In the genomic region with DNA sequence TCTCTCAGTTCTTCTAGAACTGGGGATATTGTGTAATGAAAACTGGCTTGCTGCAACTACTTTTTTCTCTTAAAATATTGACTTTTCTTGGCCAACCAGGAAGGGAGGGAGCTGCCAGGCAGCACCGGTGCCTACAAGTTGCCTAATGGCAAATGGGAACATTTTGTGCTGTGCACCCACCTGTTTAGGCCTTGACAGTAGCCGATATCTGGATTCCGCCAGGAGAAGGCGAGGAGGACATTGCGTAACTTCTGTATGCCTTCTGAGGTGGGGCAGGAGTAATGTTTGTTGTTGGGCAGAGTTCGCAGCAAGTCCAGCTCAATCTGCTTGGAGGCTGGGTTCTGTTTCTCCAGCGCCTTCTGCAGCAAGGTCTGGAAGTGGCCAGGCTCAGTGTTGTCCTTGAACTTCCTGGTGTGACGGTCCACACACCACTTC, we compare ENCODE assay signal across 17 cellular contexts.
DNase-seq lines count a peak whose midpoint lies in the region; ATAC-seq and TF ChIP-seq lines count a peak whose summit lies in the region.
"Had no signal": no experiment of that assay in that cellular context is flagged by ENCODE, and none has a peak within 500 bp of the region (broad histone marks: within the 10 kb centered on the region; RNA-seq: fewer than 3 reads in every experiment).

No MANE protein-coding gene starts in this region.

- H3K36me3 ChIP-seq in adrenal gland (replicated peaks in 1 of 2) = peaks cover 0 to 87% of the 10 kb centered on the region in 2 donors
- peaks cover 0 to 94% of the 10 kb centered on the region in 2 donors for H3K36me3 ChIP-seq in left lung

- H3K27me3 ChIP-seq in adrenal gland (no peaks in the 10 kb centered on the region), left lung (no peaks in the 10 kb centered on the region), dorsolateral prefrontal cortex (no peaks in the 10 kb centered on the region)

- H3K9me3 ChIP-seq in adrenal gland (replicated peaks in 1 of 3) = no peaks in the 10 kb centered on the region
- no peaks in the 10 kb centered on the region for H3K9me3 ChIP-seq in left lung
- H3K9me3 ChIP-seq: thoracic aorta had no signal

- TF ChIP-seq CTCF in adrenal gland (IDR thresholded peaks at IDR 0.05) = no peak
- TF ChIP-seq CTCF in left lung (IDR thresholded peaks at IDR 0.05) = no peak
- TF ChIP-seq CTCF in dorsolateral prefrontal cortex (IDR thresholded peaks at IDR 0.05 in 54 of 56, conservative IDR thresholded peaks at IDR 0.05 in 2 of 56; ENCODE audit: low read depth in 1 of 56, partially characterized antibody in 56 of 56) = no peak

- H3K4me1 ChIP-seq in adrenal gland (replicated peaks in 1 of 2) (peaks cover 7 to 26% of the 10 kb centered on the region in 2 donors), left lung (peaks cover 12 to 45% of the 10 kb centered on the region in 2 donors)

- H3K27ac ChIP-seq in adrenal gland (peak overlapping the region in 2 of 5 donors; percentile 35 to 59), left lung (peak overlapping the region; percentile 48 to 58), dorsolateral prefrontal cortex (no peak overlapping the region)
- H3K27ac ChIP-seq: thoracic aorta had no signal

- TF ChIP-seq POLR2A in adrenal gland (IDR thresholded peaks at IDR 0.05) = no peak

- no peak overlapping the region for H3K4me3 ChIP-seq in adrenal gland
- no peak overlapping the region for H3K4me3 ChIP-seq in left lung
- no peak overlapping the region for H3K4me3 ChIP-seq in dorsolateral prefrontal cortex
- H3K4me3 ChIP-seq: GM23338, thoracic aorta had no signal

- peak; percentile 64 for DNase-seq in HuH-7.5 (ENCODE audit: low spot score)
- DNase-seq in adrenal gland = peak in 6 of 7 donors; percentile 39 to 79 (median 66)
- peak in 1 of 2 donors; percentile 74 for DNase-seq in left lung
- peak; percentile 43 for DNase-seq in renal cortical epithelial cell (ENCODE audit: low read depth)
- no peak for DNase-seq in NCI-H2107 (lab: John Stamatoyannopoulos, UW)
- no peak for DNase-seq in dorsolateral prefrontal cortex
- DNase-seq: activated CD4-positive, alpha-beta T cell treated with anti-CD3 and anti-CD28 coated beads, Interleukin-2, amount 10 ng/mL, durations not matched to agents 24 days and 14 days; activated naive CD8-positive, alpha-beta T cell treated with anti-CD3 and anti-CD28 coated beads for 36 hours; activated T-cell treated with anti-CD3 and anti-CD28 coated beads for 4 hours; effector memory CD8-positive, alpha-beta T cell; NCI-H187 treated with DMSO at 0.1 percent for 48 hours; NCI-H524; stimulated activated CD4-positive, alpha-beta T cell treated with anti-CD3 and anti-CD28 coated beads, Interleukin-4, amount 100 ng/mL, for 4 hours had no signal

- ATAC-seq in left lung (peak; percentile 75), HG03095 (IDR thresholded peaks at IDR 0.05; ENCODE audit: unreplicated experiment) (no peak), HG02840 (IDR thresholded peaks at IDR 0.05; ENCODE audit: low FRiP score, unreplicated experiment) (no peak)
- ATAC-seq: effector memory CD8-positive, alpha-beta T cell; GM23338 had no signal

- intact Hi-C loops in adrenal gland (cut with DNase I) = no loop called here
- intact Hi-C loops in left lung (cut with DNase I) = no loop called here
- intact Hi-C loops in dorsolateral prefrontal cortex (cut with DNase I) = no loop called here

- WGBS in adrenal gland, 4 donors = 50 to 65% (median 55%) methylated on average over 6 to 8 of the region's 8 CpGs

Comparison
In these comparisons a context has a peak if more than half of its experiments do, and no peak if none do; other contexts are left out.
1. DNase-seq: peak in HuH-7.5 (single experiment), adrenal gland (6 of 7) and renal cortical epithelial cell (single experiment); none in NCI-H2107 (single experiment) and dorsolateral prefrontal cortex (0 of 10).
2. H3K27ac ChIP-seq: peak in left lung (2 of 2); none in dorsolateral prefrontal cortex (0 of 59).